Comparison of ENCODE assay signal across 2 cellular contexts in the genomic region with DNA sequence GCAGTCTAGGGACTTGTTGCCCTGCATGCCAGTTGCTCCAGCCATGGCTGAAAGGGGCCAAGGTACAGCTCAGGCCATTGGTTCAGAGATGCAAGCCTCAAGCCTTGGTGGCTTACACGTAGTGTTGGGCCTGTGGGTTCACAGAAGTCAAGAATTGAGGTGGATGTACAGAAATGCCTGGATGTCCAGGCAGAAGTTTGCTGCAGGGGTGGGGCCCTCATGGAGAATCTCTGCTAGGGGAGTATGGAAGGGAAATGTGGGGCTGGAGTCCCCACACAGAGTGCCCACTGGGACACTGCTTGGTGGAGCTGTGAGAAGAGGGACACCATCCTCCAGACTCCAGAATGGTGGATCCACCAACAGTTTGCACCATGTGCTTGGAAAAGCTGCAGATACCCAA.
TF ChIP-seq lines count a peak whose summit lies in the region.

No MANE protein-coding gene starts in this region.

TF ChIP-seq in HEK293, 187 proteins besides CTCF, POLR2A, EP300 and RAD21:
- TF ChIP-seq ZNF596 (tag by site-specific recombination; IDR thresholded peaks at IDR 0.05) (no peak), SETDB1 (IDR thresholded peaks at IDR 0.05; ENCODE audit: insufficient read length, low read length) (peak; percentile 83)

TF ChIP-seq in K562, 482 proteins besides CTCF, POLR2A, EP300 and RAD21:
- peak; percentile 83 for TF ChIP-seq TRIM28 (IDR thresholded peaks at IDR 0.05)
- no peak for TF ChIP-seq BRF1 (IDR thresholded peaks at IDR 0.05; ENCODE audit: borderline replicate concordance, extremely low read depth, insufficient read length)
- TF ChIP-seq WHSC1 (IDR thresholded peaks at IDR 0.05; ENCODE audit: low read length): no peak
- TF ChIP-seq POLR2G (IDR thresholded peaks at IDR 0.05; ENCODE audit: low read depth, low read length): no peak
- TF ChIP-seq CBX5 (IDR thresholded peaks at IDR 0.05; ENCODE audit: borderline replicate concordance, low read depth): peak; percentile 90
- TF ChIP-seq TAF9B (IDR thresholded peaks at IDR 0.05; ENCODE audit: partially characterized antibody): no peak
- peak; percentile 52 for TF ChIP-seq ZFP36 (IDR thresholded peaks at IDR 0.05; ENCODE audit: low read depth, low read length, partially characterized antibody)
- TF ChIP-seq STAT5A (IDR thresholded peaks at IDR 0.05; ENCODE audit: borderline replicate concordance, low read length): no peak
- TF ChIP-seq, protein P1, sequence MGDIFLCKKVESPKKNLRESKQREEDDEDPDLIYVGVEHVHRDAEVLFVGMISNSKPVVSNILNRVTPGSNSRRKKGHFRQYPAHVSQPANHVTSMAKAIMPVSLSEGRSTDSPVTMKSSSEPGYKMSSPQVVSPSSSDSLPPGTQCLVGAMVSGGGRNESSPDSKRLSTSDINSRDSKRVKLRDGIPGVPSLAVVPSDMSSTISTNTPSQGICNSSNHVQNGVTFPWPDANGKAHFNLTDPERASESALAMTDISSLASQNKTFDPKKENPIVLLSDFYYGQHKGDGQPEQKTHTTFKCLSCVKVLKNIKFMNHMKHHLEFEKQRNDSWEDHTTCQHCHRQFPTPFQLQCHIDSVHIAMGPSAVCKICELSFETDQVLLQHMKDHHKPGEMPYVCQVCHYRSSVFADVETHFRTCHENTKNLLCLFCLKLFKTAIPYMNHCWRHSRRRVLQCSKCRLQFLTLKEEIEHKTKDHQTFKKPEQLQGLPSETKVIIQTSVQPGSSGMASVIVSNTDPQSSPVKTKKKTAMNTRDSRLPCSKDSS (IDR thresholded peaks at IDR 0.05; ENCODE audit: low read depth, partially characterized antibody): peak; percentile 88
- TF ChIP-seq ZZZ3 (IDR thresholded peaks at IDR 0.05): no peak
- TF ChIP-seq, protein P2, sequence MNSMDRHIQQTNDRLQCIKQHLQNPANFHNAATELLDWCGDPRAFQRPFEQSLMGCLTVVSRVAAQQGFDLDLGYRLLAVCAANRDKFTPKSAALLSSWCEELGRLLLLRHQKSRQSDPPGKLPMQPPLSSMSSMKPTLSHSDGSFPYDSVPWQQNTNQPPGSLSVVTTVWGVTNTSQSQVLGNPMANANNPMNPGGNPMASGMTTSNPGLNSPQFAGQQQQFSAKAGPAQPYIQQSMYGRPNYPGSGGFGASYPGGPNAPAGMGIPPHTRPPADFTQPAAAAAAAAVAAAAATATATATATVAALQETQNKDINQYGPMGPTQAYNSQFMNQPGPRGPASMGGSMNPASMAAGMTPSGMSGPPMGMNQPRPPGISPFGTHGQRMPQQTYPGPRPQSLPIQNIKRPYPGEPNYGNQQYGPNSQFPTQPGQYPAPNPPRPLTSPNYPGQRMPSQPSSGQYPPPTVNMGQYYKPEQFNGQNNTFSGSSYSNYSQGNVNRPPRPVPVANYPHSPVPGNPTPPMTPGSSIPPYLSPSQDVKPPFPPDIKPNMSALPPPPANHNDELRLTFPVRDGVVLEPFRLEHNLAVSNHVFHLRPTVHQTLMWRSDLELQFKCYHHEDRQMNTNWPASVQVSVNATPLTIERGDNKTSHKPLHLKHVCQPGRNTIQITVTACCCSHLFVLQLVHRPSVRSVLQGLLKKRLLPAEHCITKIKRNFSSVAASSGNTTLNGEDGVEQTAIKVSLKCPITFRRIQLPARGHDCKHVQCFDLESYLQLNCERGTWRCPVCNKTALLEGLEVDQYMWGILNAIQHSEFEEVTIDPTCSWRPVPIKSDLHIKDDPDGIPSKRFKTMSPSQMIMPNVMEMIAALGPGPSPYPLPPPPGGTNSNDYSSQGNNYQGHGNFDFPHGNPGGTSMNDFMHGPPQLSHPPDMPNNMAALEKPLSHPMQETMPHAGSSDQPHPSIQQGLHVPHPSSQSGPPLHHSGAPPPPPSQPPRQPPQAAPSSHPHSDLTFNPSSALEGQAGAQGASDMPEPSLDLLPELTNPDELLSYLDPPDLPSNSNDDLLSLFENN (IDR thresholded peaks at IDR 0.05; ENCODE audit: low read depth in 2 of 2, low read length in 2 of 2): no peak
- TF ChIP-seq SMARCB1 (IDR thresholded peaks at IDR 0.05; ENCODE audit: insufficient read length, low read depth): no peak
- TF ChIP-seq TRIM24 (IDR thresholded peaks at IDR 0.05): 0 out of 4 replicates have a peak, but pooled peaks of 1 of the 2 experiments have one; percentile 11
- TF ChIP-seq CBX1 (IDR thresholded peaks at IDR 0.05; ENCODE audit: low read depth): 0 out of 2 replicates have a peak, but pooled peaks have one; percentile 46
- peak in 1 of 2 experiments; percentile 75; a peak in 1 of 3 replicates for TF ChIP-seq CBX3 (IDR thresholded peaks at IDR 0.05; ENCODE audit: borderline replicate concordance in 1 of 2, low read length in 2 of 2)
TF ChIP-seq in K562: peak in this region for 7.
